Comparison of ENCODE assay signal across 28 cellular contexts in the genomic region with DNA sequence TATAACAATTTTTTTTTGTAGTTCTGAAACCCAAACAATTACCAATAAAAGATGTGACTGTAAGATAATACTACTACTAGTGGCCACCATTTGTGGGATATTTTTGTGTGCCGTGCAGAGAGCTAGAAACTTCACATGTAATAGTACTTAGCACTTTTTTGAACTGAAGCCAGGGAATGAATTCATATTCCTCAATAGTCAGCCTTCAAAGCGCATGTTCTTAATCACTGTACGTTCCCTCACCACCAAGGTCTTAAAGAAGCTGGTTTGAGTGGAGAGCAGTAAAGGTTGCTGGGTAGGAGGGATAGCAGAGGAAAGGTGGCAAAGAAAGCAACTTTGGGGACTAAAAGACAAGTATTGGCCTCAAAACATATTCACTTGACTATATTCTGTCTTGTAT. TPM values are rescaled to one million over a fixed set of nuclear protein-coding genes. Genes with fewer than 3 reads are reported as not detected.
A peak's percentile ranks its signal among the peaks of the same experiment; 100 is the strongest.
DNase-seq lines count a peak whose midpoint lies in the region; ATAC-seq, FAIRE-seq and TF ChIP-seq lines count a peak whose summit lies in the region.
"Had no signal": no experiment of that assay in that cellular context is flagged by ENCODE, and none has a peak within 500 bp of the region (broad histone marks: within the 10 kb centered on the region; RNA-seq: fewer than 3 reads in every experiment).

No MANE protein-coding gene starts in this region.

- H3K27ac ChIP-seq in SK-N-SH (ENCODE audit: low read depth in 2 of 2, low read length in 1 of 2) (no peak overlapping the region), spleen (peak overlapping the region in 5 of 8 donors; percentile 1 to 83 (median 68)), small intestine (ENCODE audit: low read depth in 1 of 2, low read length in 1 of 2) (no peak overlapping the region)
- H3K27ac ChIP-seq: right atrium auricular region, upper lobe of right lung had no signal

- H3K36me3 Mint-ChIP-seq in activated T-cell treated with anti-CD3 and anti-CD28 coated beads, Interleukin-2, amount 50 U/mL, for 72 hours (ENCODE audit: insufficient read depth in 2 of 2), result no peaks in the 10 kb centered on the region

- TF ChIP-seq POLR2A in spleen (IDR thresholded peaks at IDR 0.05), result no peak

- no peaks in the 10 kb centered on the region for H3K9me3 ChIP-seq in SK-N-SH
- no peaks in the 10 kb centered on the region for H3K9me3 ChIP-seq in spleen
- H3K9me3 ChIP-seq in small intestine (ENCODE audit: control insufficient read depth, low read depth), result no peaks in the 10 kb centered on the region
- H3K9me3 ChIP-seq: Caco-2, heart left ventricle, right atrium auricular region, upper lobe of right lung had no signal

- H3K4me2 ChIP-seq in SK-N-SH, result no peak overlapping the region

- no peak for TF ChIP-seq RAD21 in SK-N-SH (IDR thresholded peaks at IDR 0.05; ENCODE audit: low read length)

- intact Hi-C loops in spleen (cut with DNase I; ENCODE audit: low total_unique reads), result no loop called here

- no peaks in the 10 kb centered on the region for H4K20me1 ChIP-seq in SK-N-SH (ENCODE audit: insufficient read depth)

- H3K36me3 ChIP-seq in SK-N-SH (replicated peaks in 1 of 2; ENCODE audit: control insufficient read depth in 1 of 2, insufficient read depth in 2 of 2, low read length in 1 of 2) (no peaks in the 10 kb centered on the region), spleen (no peaks in the 10 kb centered on the region), small intestine (ENCODE audit: control insufficient read depth in 2 of 2, insufficient read depth in 2 of 2, low read length in 2 of 2) (no peaks in the 10 kb centered on the region)
- H3K36me3 ChIP-seq: heart left ventricle, right atrium auricular region, upper lobe of right lung had no signal

- H3K9me3 Mint-ChIP-seq in activated T-cell treated with anti-CD3 and anti-CD28 coated beads, Interleukin-2, amount 50 U/mL, for 72 hours, result no peaks in the 10 kb centered on the region
- H3K9me3 Mint-ChIP-seq: activated CD4-positive, alpha-beta T cell treated with anti-CD3 and anti-CD28 coated beads, Interleukin-2, amount 10 ng/mL, durations not matched to agents 24 days and 14 days had no signal

- no peaks in the 10 kb centered on the region for H3K27me3 Mint-ChIP-seq in activated T-cell treated with anti-CD3 and anti-CD28 coated beads, Interleukin-2, amount 50 U/mL, for 72 hours (ENCODE audit: low read depth)
- H3K27me3 Mint-ChIP-seq: activated CD4-positive, alpha-beta T cell treated with anti-CD3 and anti-CD28 coated beads, Interleukin-2, amount 10 ng/mL, durations not matched to agents 24 days and 14 days had no signal

- DNase-seq in activated T-cell treated with anti-CD3 and anti-CD28 coated beads, Interleukin-2, amount 50 U/mL, for 72 hours, result no peak
- DNase-seq in activated T-cell treated with anti-CD3 and anti-CD28 coated beads, Interleukin-2, amount 50 U/mL, for 1 hour, result no peak
- DNase-seq in SK-N-SH (no peak), fibroblast of mammary gland (ENCODE audit: low read depth) (peak; percentile 62), spleen (no peak), small intestine (no peak), LoVo (ENCODE audit: low spot score) (no peak)
- DNase-seq: activated CD4-positive, alpha-beta T cell treated with anti-CD3 and anti-CD28 coated beads, Interleukin-2, amount 10 ng/mL, durations not matched to agents 24 days and 14 days; activated effector memory CD4-positive, alpha-beta T cell treated with anti-CD3 and anti-CD28 coated beads, Interleukin-2, amount 50 U/mL, for 16 hours; amniotic stem cell; Caco-2; dermis blood vessel endothelial cell; heart left ventricle; left colon; mesendoderm; NCI-H187; NCI-H2227 treated with DMSO at 0.1 percent for 48 hours; NCI-H748 treated with DMSO at 0.1 percent for 48 hours; PC-3; SHP77 treated with DMSO at 0.1 percent for 48 hours; upper lobe of right lung had no signal

- no peak for TF ChIP-seq EP300 in SK-N-SH (IDR thresholded peaks at IDR 0.05; ENCODE audit: borderline replicate concordance in 1 of 2, low read depth in 1 of 2, low read length in 1 of 2)

- CTCF ChIA-PET in SK-N-SH (lab: Yijun Ruan, JAX), result interaction anchor here (1.6 kb wide), 1 partner anchor 8 kb away, joined by 5 read pairs; no protein-coding TSS in a partner anchor

- 72% methylated on average over 3 of the region's 3 CpGs for WGBS in SK-N-SH (ENCODE audit: low lambda C conversion rate)
- WGBS in spleen, 5 donors, result 51 to 76% (median 70%) methylated on average over 3 of the region's 3 CpGs
- WGBS in small intestine, 3 donors, result 80 to 92% (median 82%) methylated on average over 3 of the region's 3 CpGs

- H3K4me1 Mint-ChIP-seq in activated T-cell treated with anti-CD3 and anti-CD28 coated beads, Interleukin-2, amount 50 U/mL, for 72 hours (ENCODE audit: low read depth), result peaks cover 49% of the 10 kb centered on the region

- H3K9me2 ChIP-seq in SK-N-SH, result no peaks in the 10 kb centered on the region

- peak overlapping the region; percentile 76 for H3K27ac Mint-ChIP-seq in activated T-cell treated with anti-CD3 and anti-CD28 coated beads, Interleukin-2, amount 50 U/mL, for 72 hours

- H3K4me1 ChIP-seq in SK-N-SH (ENCODE audit: control insufficient read depth in 1 of 2, insufficient read depth in 2 of 2, low read depth in 1 of 2, low read length in 1 of 2) (no peaks in the 10 kb centered on the region; a peak in 1 of 4 replicates), spleen (peaks cover 30 to 89% (median 67%) of the 10 kb centered on the region in 6 donors), small intestine (ENCODE audit: control insufficient read depth in 2 of 2, insufficient read depth in 1 of 2, low read depth in 1 of 2, low read length in 1 of 2) (peaks cover 0 to 5% of the 10 kb centered on the region in 2 donors)

- peaks cover 75% of the 10 kb centered on the region for H3K79me2 ChIP-seq in SK-N-SH (ENCODE audit: insufficient read depth)

- POLR2A ChIA-PET in SK-N-SH (lab: Yijun Ruan, JAX), result no interaction called here

- H3K4me3 ChIP-seq in SK-N-SH (ENCODE audit: low read depth in 2 of 2, low read length in 1 of 2) (no peak overlapping the region), fibroblast of mammary gland (ENCODE audit: control insufficient read depth, low read depth, low read length) (no peak overlapping the region), spleen (no peak overlapping the region), small intestine (ENCODE audit: low read depth in 1 of 2, low read length in 2 of 2) (no peak overlapping the region)
- H3K4me3 ChIP-seq: heart left ventricle, K562, right atrium auricular region, upper lobe of right lung had no signal

- FAIRE-seq in small intestine (lab: Jason Lieb, UNC), result no peak
- FAIRE-seq: H54, K562 had no signal

- no peak overlapping the region for H2AFZ ChIP-seq in SK-N-SH (ENCODE audit: low read depth)

- no peaks in the 10 kb centered on the region for H3F3A ChIP-seq in SK-N-SH (replicated peaks; ENCODE audit: insufficient read depth)

- no peak overlapping the region for H3K9ac ChIP-seq in SK-N-SH

- no peaks in the 10 kb centered on the region for H3K27me3 ChIP-seq in SK-N-SH (ENCODE audit: insufficient read depth)
- no peaks in the 10 kb centered on the region for H3K27me3 ChIP-seq in spleen (replicated peaks in 1 of 7)
- no peaks in the 10 kb centered on the region for H3K27me3 ChIP-seq in small intestine (ENCODE audit: control insufficient read depth in 2 of 2, insufficient read depth in 2 of 2, low read length in 2 of 2)
- H3K27me3 ChIP-seq: heart left ventricle, right atrium auricular region, upper lobe of right lung had no signal

- peak overlapping the region; percentile 5 to 26 for H3K4me3 Mint-ChIP-seq in activated T-cell treated with anti-CD3 and anti-CD28 coated beads, Interleukin-2, amount 50 U/mL, for 72 hours
- H3K4me3 Mint-ChIP-seq: activated CD4-positive, alpha-beta T cell treated with anti-CD3 and anti-CD28 coated beads, Interleukin-2, amount 10 ng/mL, durations not matched to agents 24 days and 14 days had no signal

- TF ChIP-seq CTCF in SK-N-SH (IDR thresholded peaks at IDR 0.05) (no peak), fibroblast of mammary gland (conservative IDR thresholded peaks at IDR 0.05; ENCODE audit: control insufficient read depth, insufficient read depth, low read depth, low read length) (no peak), spleen (IDR thresholded peaks at IDR 0.05 in 8 of 11, conservative IDR thresholded peaks at IDR 0.05 in 3 of 11) (no peak)

- ATAC-seq in activated T-cell treated with anti-CD3 and anti-CD28 coated beads, Interleukin-2, amount 50 U/mL, for 72 hours (replicated peaks in 1 of 2), result no peak
- ATAC-seq in GM18858 (IDR thresholded peaks at IDR 0.05; ENCODE audit: unreplicated experiment), result no peak
- ATAC-seq: heart left ventricle, K562, left colon, PC-3, upper lobe of right lung had no signal

TF ChIP-seq in SK-N-SH, 30 proteins besides CTCF, POLR2A, EP300 and RAD21 (continues in another document):
- no peak for TF ChIP-seq TEAD4 (IDR thresholded peaks at IDR 0.05; ENCODE audit: borderline replicate concordance, insufficient read depth)
- TF ChIP-seq POLR2AphosphoS5 (IDR thresholded peaks at IDR 0.05; ENCODE audit: low read depth, low read length), result no peak
- no peak for TF ChIP-seq SIN3A (IDR thresholded peaks at IDR 0.05; ENCODE audit: borderline replicate concordance, low read depth, low read length)

RNA-seq across cellular contexts. Expression of gene RUFY3, which starts 9.6 kb away (rescaled TPM):
- total RNA-seq in activated T-cell treated with anti-CD3 and anti-CD28 coated beads, Interleukin-2, amount 50 U/mL, for 72 hours, result 10 to 100 TPM; 27.6 to 30.2 TPM
- 22.8 and 30.7 TPM in 2 replicates for polyA plus RNA-seq in SK-N-SH (2012; rRNA removed)
- polyA plus RNA-seq in SK-N-SH (2012; cell fraction: cytosol; rRNA removed), result 16.9 and 18.5 TPM in 2 replicates
- 77.0 and 116 TPM in 2 replicates for polyA plus RNA-seq in SK-N-SH (2012; cell fraction: nucleus; rRNA removed)
- 10 to 100 TPM; 41.6 to 96.8 (median 88.3) TPM for total RNA-seq in spleen
- polyA plus RNA-seq in spleen, result 10 to 100 TPM; 19.2 to 29.1 (median 23.3) TPM
- 10 to 100 TPM; 13.8 to 19.7 (median 16.8) TPM for polyA plus RNA-seq in small intestine

RNA-seq across cellular contexts. Expression of gene UTP3, which starts 23.8 kb away (rescaled TPM):
- 10 to 100 TPM; 24.3 to 26.0 TPM for total RNA-seq in activated T-cell treated with anti-CD3 and anti-CD28 coated beads, Interleukin-2, amount 50 U/mL, for 72 hours
- polyA plus RNA-seq in SK-N-SH (2012; rRNA removed), result 36.9 and 39.0 TPM in 2 replicates
- polyA plus RNA-seq in SK-N-SH (2012; cell fraction: cytosol; rRNA removed), result 43.6 and 51.5 TPM in 2 replicates
- polyA plus RNA-seq in SK-N-SH (2012; cell fraction: nucleus; rRNA removed), result 9.2 and 14.1 TPM in 2 replicates
- total RNA-seq in spleen, result 10 to 100 TPM; 29.0 to 45.1 (median 37.6) TPM
- polyA plus RNA-seq in spleen, result 10 to 100 TPM; 37.3 to 51.3 (median 47.3) TPM
- 10 to 100 TPM; 18.6 to 24.8 (median 22.1) TPM for polyA plus RNA-seq in small intestine

RNA-seq across cellular contexts. Expression of gene JCHAIN, which starts 45.8 kb away (rescaled TPM):
- under 1 TPM in 1 of 2 donors, not detected in 1; 0.49 TPM for total RNA-seq in activated T-cell treated with anti-CD3 and anti-CD28 coated beads, Interleukin-2, amount 50 U/mL, for 72 hours
- polyA plus RNA-seq in SK-N-SH (2012; rRNA removed) (1.0 and 1.1 TPM in 2 replicates), spleen (100 to 1,000 TPM in 1 of 3 donors, 10 to 100 TPM in 2; 64.8 to 181 (median 96.9) TPM), small intestine (1,000 to 10,000 TPM in 1 of 3 donors, 100 to 1,000 TPM in 1, 10 to 100 TPM in 1; 42.3 to 2,753 (median 175) TPM)
- polyA plus RNA-seq in SK-N-SH (2012; cell fraction: cytosol; rRNA removed), result 1.5 and 2.2 TPM in 2 replicates
- polyA plus RNA-seq in SK-N-SH (2012; cell fraction: nucleus; rRNA removed), result 0.67 and 1.0 TPM in 2 replicates
- total RNA-seq in spleen, result 1,000 to 10,000 TPM in 1 of 7 donors, 100 to 1,000 TPM in 6; 185 to 1,125 (median 538) TPM
- total RNA-seq: A172; activated CD4-positive, alpha-beta T cell treated with anti-CD3 and anti-CD28 coated beads, Interleukin-2, amount 10 ng/mL, durations not matched to agents 24 days and 14 days; Caco-2; dermis blood vessel endothelial cell; osteocyte; PC-3; T-helper 1 cell treated with Interleukin-12 subunit alpha and Interleukin-12 subunit beta and Interleukin-4 antibody, amounts not matched to agents 30 ng/mL and 1 ng/mL, for 36 hours had no signal

Comparison
In these comparisons a context has a peak if more than half of its experiments do, and no peak if none do; other contexts are left out.
1. H3K27ac ChIP-seq: peak in spleen (5 of 8); none in SK-N-SH (0 of 2) and small intestine (0 of 2).
2. RNA of gene JCHAIN, which starts 45.8 kb away (polyA plus RNA-seq): 42.3 to 2,753 TPM in small intestine and 64.8 to 181 TPM in spleen; 0.67 to 2.2 TPM in SK-N-SH; every median in the first group is over 10 times any median in the second.